ENCODE assay signal across 1 cellular context in genomic region chr17:40026816-40027613, GRCh38.
TF ChIP-seq lines count a peak whose summit lies in the region.

No MANE protein-coding gene starts in this region.

TF ChIP-seq in WTC11, 78 proteins besides CTCF, POLR2A, EP300 and RAD21 (continued from another document):
- TF ChIP-seq ZNF532 (CRISPR knock-in tag; IDR thresholded peaks at IDR 0.05; ENCODE audit: borderline replicate concordance) (no peak), CREB1 (CRISPR knock-in tag; IDR thresholded peaks at IDR 0.05) (no peak), E2F4 (CRISPR knock-in tag; IDR thresholded peaks at IDR 0.05; ENCODE audit: borderline replicate concordance, low read depth) (peak; percentile 48; the same call in 1 of the 2 replicates)
